In the genomic region with DNA sequence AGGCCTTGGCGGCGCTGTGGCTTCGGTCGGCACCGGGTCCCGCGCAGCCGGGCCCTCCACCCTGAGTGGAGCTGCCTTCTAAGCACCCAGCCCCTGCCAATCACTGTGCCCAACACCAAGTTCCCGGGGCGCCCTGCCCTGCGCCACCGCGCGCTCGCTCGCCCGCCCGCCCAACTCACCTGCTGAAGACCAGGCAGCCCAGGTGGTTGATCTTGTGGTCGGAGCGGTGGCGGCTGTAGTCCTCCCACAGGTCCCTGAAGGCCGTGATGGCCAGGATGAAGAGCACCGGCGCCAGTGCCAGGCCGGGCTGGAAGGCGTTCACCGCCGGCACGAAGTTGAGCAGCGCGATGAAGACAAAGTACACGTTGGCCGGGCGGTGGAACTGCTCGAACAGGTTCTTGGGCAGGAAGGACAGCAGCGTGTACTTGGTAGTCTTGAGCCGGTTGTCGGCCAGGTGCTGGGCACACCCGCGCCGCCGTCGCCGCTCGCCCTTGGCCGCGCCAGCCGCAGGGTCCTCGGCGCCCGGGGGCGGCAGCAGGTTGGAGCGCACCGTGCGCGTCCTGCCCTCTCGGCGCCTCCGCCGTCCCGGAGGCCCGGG, we compare ENCODE assay signal across 8 cellular contexts.
DNase-seq lines count a peak whose midpoint lies in the region; ATAC-seq and TF ChIP-seq lines count a peak whose summit lies in the region.

No MANE protein-coding gene starts in this region.

- H3K27me3 Mint-ChIP-seq in T-helper 1 cell treated with Interleukin-12 subunit alpha and Interleukin-12 subunit beta and Interleukin-4 antibody, amounts not matched to agents 30 μg/mL and 1 μg/mL, for 36 hours (ENCODE audit: low read depth), result peaks cover 5% of the 10 kb centered on the region
- H3K27me3 Mint-ChIP-seq in central memory CD8-positive, alpha-beta T cell, result no peaks in the 10 kb centered on the region
- peaks cover 27% of the 10 kb centered on the region for H3K27me3 Mint-ChIP-seq in memory B cell

- peak overlapping the region; percentile 95 for H3K4me3 Mint-ChIP-seq in T-helper 1 cell treated with Interleukin-12 subunit alpha and Interleukin-12 subunit beta and Interleukin-4 antibody, amounts not matched to agents 30 μg/mL and 1 μg/mL, for 36 hours
- H3K4me3 Mint-ChIP-seq in central memory CD8-positive, alpha-beta T cell, result peak overlapping the region; percentile 80
- peak overlapping the region; percentile 71 for H3K4me3 Mint-ChIP-seq in memory B cell

- peaks cover 0 to 5% of the 10 kb centered on the region in 2 donors for H3K36me3 ChIP-seq in stomach smooth muscle (ENCODE audit: control insufficient read depth in 2 of 2, insufficient read depth in 2 of 2, low read length in 2 of 2)

- peak overlapping the region; percentile 72 to 80 for H3K9ac ChIP-seq in stomach smooth muscle (ENCODE audit: low read length in 2 of 2)

- peak; percentile 45 for ATAC-seq in central memory CD8-positive, alpha-beta T cell (replicated peaks; ENCODE audit: extremely low read depth, poor library complexity, severe bottlenecking)
- ATAC-seq in memory B cell (ENCODE audit: low read depth), result peak; percentile 52

- H3K4me1 Mint-ChIP-seq in T-helper 1 cell treated with Interleukin-12 subunit alpha and Interleukin-12 subunit beta and Interleukin-4 antibody, amounts not matched to agents 30 μg/mL and 1 μg/mL, for 36 hours (ENCODE audit: low read depth), result peaks cover 38% of the 10 kb centered on the region
- H3K4me1 Mint-ChIP-seq in central memory CD8-positive, alpha-beta T cell, result peaks cover 30% of the 10 kb centered on the region
- peaks cover 9% of the 10 kb centered on the region for H3K4me1 Mint-ChIP-seq in memory B cell

- no peaks in the 10 kb centered on the region for H3K9me3 ChIP-seq in stomach smooth muscle (ENCODE audit: control insufficient read depth in 2 of 2, low read length in 2 of 2)

- TF ChIP-seq CTCF in AG10803 (conservative IDR thresholded peaks at IDR 0.05; ENCODE audit: low read length) (no peak), GM10248 (IDR thresholded peaks at IDR 0.05; ENCODE audit: control extremely low read depth, extremely low read depth, low read depth, missing control alignments) (no peak)

- no peaks in the 10 kb centered on the region for H3K9me3 Mint-ChIP-seq in T-helper 1 cell treated with Interleukin-12 subunit alpha and Interleukin-12 subunit beta and Interleukin-4 antibody, amounts not matched to agents 30 μg/mL and 1 μg/mL, for 36 hours
- no peaks in the 10 kb centered on the region for H3K9me3 Mint-ChIP-seq in central memory CD8-positive, alpha-beta T cell
- H3K9me3 Mint-ChIP-seq in memory B cell, result no peaks in the 10 kb centered on the region

- POLR2A ChIA-PET in GM10248 (lab: Yijun Ruan, JAX), result no interaction called here

- H3K36me3 Mint-ChIP-seq in T-helper 1 cell treated with Interleukin-12 subunit alpha and Interleukin-12 subunit beta and Interleukin-4 antibody, amounts not matched to agents 30 μg/mL and 1 μg/mL, for 36 hours (ENCODE audit: low read depth), result peaks cover 33% of the 10 kb centered on the region
- peaks cover 3% of the 10 kb centered on the region for H3K36me3 Mint-ChIP-seq in central memory CD8-positive, alpha-beta T cell (ENCODE audit: insufficient read depth)
- H3K36me3 Mint-ChIP-seq in memory B cell, result no peaks in the 10 kb centered on the region

- peak overlapping the region; percentile 81 for H3K27ac ChIP-seq in stomach smooth muscle (ENCODE audit: low read length)

- DNase-seq in AG10803 (ENCODE audit: low read depth), result peak; percentile 31
- DNase-seq in central memory CD8-positive, alpha-beta T cell (ENCODE audit: low spot score in 2 of 2), result no peak
- no peak for DNase-seq in memory B cell (ENCODE audit: low spot score in 2 of 2)
- DNase-seq in GM10248 (ENCODE audit: extremely low spot score), result no peak
- no peak for DNase-seq in C1 segment of cervical spinal cord (lab: John Stamatoyannopoulos, UW)
- no peak for DNase-seq in erythroblast (lab: John Stamatoyannopoulos, UW)

- CTCF ChIA-PET in GM10248 (lab: Yijun Ruan, JAX), result no interaction called here

- H3K27me3 ChIP-seq in stomach smooth muscle (ENCODE audit: control insufficient read depth in 1 of 2, insufficient read depth in 2 of 2, low read length in 2 of 2), result no peaks in the 10 kb centered on the region

- H3K4me1 ChIP-seq in stomach smooth muscle (ENCODE audit: control insufficient read depth, insufficient read depth, low read length), result peaks cover 49% of the 10 kb centered on the region

- peak overlapping the region; percentile 88 for H3K4me3 ChIP-seq in AG10803 (ENCODE audit: low read length)
- peak overlapping the region; percentile 87 to 91 for H3K4me3 ChIP-seq in stomach smooth muscle (ENCODE audit: low read length in 2 of 2)

- TF ChIP-seq POLR2A in erythroblast (IDR thresholded peaks at IDR 0.05; ENCODE audit: low read length), result no peak

- H3K27ac Mint-ChIP-seq in T-helper 1 cell treated with Interleukin-12 subunit alpha and Interleukin-12 subunit beta and Interleukin-4 antibody, amounts not matched to agents 30 μg/mL and 1 μg/mL, for 36 hours, result peak overlapping the region; percentile 84
- H3K27ac Mint-ChIP-seq in central memory CD8-positive, alpha-beta T cell (ENCODE audit: low read depth), result no peak overlapping the region
- no peak overlapping the region for H3K27ac Mint-ChIP-seq in memory B cell
